16 cellular contexts compared by ENCODE assay signal in the genomic region with DNA sequence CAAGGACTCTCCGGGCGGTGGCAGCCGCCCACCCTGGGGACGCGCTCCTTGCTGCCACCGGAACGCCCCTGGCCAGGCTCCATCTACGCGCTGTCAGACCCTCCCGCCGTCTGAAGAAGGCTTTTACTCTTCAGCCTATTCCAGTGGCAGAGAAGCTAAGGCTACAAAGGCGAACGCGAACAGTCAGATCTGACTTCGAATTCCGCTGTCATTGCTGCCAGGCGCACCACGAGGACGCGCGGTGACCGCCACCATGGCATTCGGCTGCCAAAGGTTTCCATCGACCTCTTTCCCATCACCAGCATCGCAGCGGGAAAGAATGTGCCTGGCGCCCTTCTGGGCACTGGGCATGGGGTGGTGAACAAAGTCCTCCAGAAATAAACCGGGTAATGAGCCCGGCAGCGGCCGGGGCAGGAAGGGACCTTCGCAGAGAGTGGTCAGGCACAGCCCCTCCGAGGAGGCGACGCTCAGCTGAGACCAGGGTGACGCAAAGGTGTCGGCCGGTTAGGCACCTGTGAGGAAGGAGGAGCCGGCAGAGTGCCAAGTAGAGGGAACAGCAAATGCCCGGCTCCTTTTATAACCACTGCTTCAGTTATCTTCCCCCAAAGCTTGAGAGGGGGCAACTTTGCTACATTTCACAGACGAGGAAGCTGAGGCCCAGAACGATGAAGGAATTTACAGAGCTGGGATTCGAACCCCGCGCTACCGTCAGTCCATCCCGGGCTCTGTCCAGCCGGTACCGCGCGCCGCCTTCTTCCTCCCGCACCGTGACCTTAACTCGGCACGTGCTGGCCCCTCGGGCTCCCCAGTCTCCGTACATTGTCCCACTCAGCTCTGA. TPM values are rescaled to one million over a fixed set of nuclear protein-coding genes. Genes with fewer than 3 reads are reported as not detected.
DNase-seq lines count a peak whose midpoint lies in the region; ATAC-seq, FAIRE-seq and TF ChIP-seq lines count a peak whose summit lies in the region.
"Had no signal": no experiment of that assay in that cellular context is flagged by ENCODE, and none has a peak within 500 bp of the region (broad histone marks: within the 10 kb centered on the region; RNA-seq: fewer than 3 reads in every experiment).

No MANE protein-coding gene starts in this region.

- H3K4me3 ChIP-seq in CD8-positive, alpha-beta T cell (ENCODE audit: low read depth, low read length) = no peak overlapping the region
- H3K4me3 ChIP-seq in HAP-1 (peak overlapping the region; percentile 62), H1 (ENCODE audit: extremely low read depth in 1 of 4, insufficient read depth in 2 of 4, low read depth in 3 of 4, low read length in 4 of 4) (peak overlapping the region in 1 of 4 experiments; percentile 72; a peak in 2 of 8 replicates), neuronal stem cell (ENCODE audit: low read length in 2 of 2) (peak overlapping the region; percentile 26 to 58), foreskin fibroblast (ENCODE audit: low read depth in 1 of 2, low read length in 2 of 2) (no peak overlapping the region)
- H3K4me3 ChIP-seq: mucosa of descending colon, SK-N-MC had no signal

- no peaks in the 10 kb centered on the region for H3K9me3 ChIP-seq in CD8-positive, alpha-beta T cell (ENCODE audit: low read length)
- H3K9me3 ChIP-seq in HAP-1 (no peaks in the 10 kb centered on the region), H1 (ENCODE audit: insufficient read depth in 2 of 2, low read depth in 1 of 2, low read length in 1 of 2) (no peaks in the 10 kb centered on the region; a peak in 1 of 4 replicates), neuronal stem cell (replicated peaks in 1 of 2; ENCODE audit: control insufficient read depth in 2 of 2, insufficient read depth in 1 of 2, low read depth in 1 of 2, low read length in 2 of 2) (peaks cover 0 to 3% of the 10 kb centered on the region in 2 donors)
- H3K9me3 ChIP-seq: mucosa of descending colon had no signal

- POLR2A ChIA-PET in CD8-positive, alpha-beta T cell (lab: Charles Lee) = no interaction called here
- POLR2A ChIA-PET in H1 (lab: Charles Lee; ENCODE audit: partially characterized antibody) = no interaction called here

- no peak overlapping the region for H3K27ac Mint-ChIP-seq in CD8-positive, alpha-beta T cell

- H2BK5ac ChIP-seq in H1 (ENCODE audit: low read depth, low read length) = no peak overlapping the region
- no peak overlapping the region for H2BK5ac ChIP-seq in neuronal stem cell (ENCODE audit: low read length)

- H3K27me3 Mint-ChIP-seq in CD8-positive, alpha-beta T cell (ENCODE audit: low read depth) = peaks cover 64% of the 10 kb centered on the region

- H4K91ac ChIP-seq in H1 (replicated peaks; ENCODE audit: insufficient read length, low read length) (no peak overlapping the region), neuronal stem cell (ENCODE audit: low read depth, low read length, poor library complexity) (no peak overlapping the region)

- no peak overlapping the region for H3K4ac ChIP-seq in H1 (replicated peaks; ENCODE audit: insufficient read length, low read depth, low read length)
- H3K4ac ChIP-seq in neuronal stem cell (ENCODE audit: low read length) = no peak overlapping the region

- peaks cover 40% of the 10 kb centered on the region for H3K4me1 Mint-ChIP-seq in CD8-positive, alpha-beta T cell (ENCODE audit: low read depth)

- H2AK5ac ChIP-seq in H1 (ENCODE audit: low read depth, low read length) (no peak overlapping the region), neuronal stem cell (ENCODE audit: low read depth, low read length) (no peak overlapping the region)

- no peak overlapping the region for H3K27ac ChIP-seq in CD8-positive, alpha-beta T cell (ENCODE audit: low read depth, low read length)
- H3K27ac ChIP-seq in H1 (ENCODE audit: low read depth, low read length) = no peak overlapping the region
- H3K27ac ChIP-seq in neuronal stem cell (replicated peaks; ENCODE audit: low read length) = no peak overlapping the region
- H3K27ac ChIP-seq: HL-60, SK-N-MC, VCaP had no signal

- 11% methylated on average over 52 of the region's 58 CpGs; no CpG with 5 or more reads in 1 of the 2 experiments for WGBS in H1 (ENCODE audit: extremely low coverage in 1 of 2, insufficient coverage in 1 of 2, insufficient read length in 1 of 2, insufficient replicate concordance in 2 of 2, low coverage in 1 of 2, low lambda C conversion rate in 2 of 2, missing lambda C conversion rate in 1 of 2), 2 experiments
- no CpG with 5 or more reads among the region's 58 CpGs for WGBS in neuronal stem cell (ENCODE audit: extremely low coverage in 2 of 2, insufficient read length in 2 of 2, insufficient replicate concordance in 1 of 2), 2 donors

- H3K9ac ChIP-seq in H1 (replicated peaks in 1 of 4; ENCODE audit: extremely low read depth in 1 of 4, low read depth in 3 of 4, low read length in 3 of 4) (no peak overlapping the region), neuronal stem cell (ENCODE audit: low read depth, low read length, poor library complexity) (no peak overlapping the region)

- peaks cover 28% of the 10 kb centered on the region for H3K4me1 ChIP-seq in CD8-positive, alpha-beta T cell (ENCODE audit: insufficient read depth, low read length)
- peaks cover 16% of the 10 kb centered on the region for H3K4me1 ChIP-seq in HAP-1
- H3K4me1 ChIP-seq in H1 (replicated peaks in 1 of 4; ENCODE audit: control insufficient read depth in 3 of 4, insufficient read depth in 4 of 4, low read length in 3 of 4) = peaks cover 7 to 25% (median 14%) of the 10 kb centered on the region in 4 experiments
- peaks cover 5 to 24% of the 10 kb centered on the region in 2 donors for H3K4me1 ChIP-seq in neuronal stem cell (ENCODE audit: control insufficient read depth in 2 of 2, insufficient read depth in 1 of 2, low read depth in 1 of 2, low read length in 2 of 2)

- no peak overlapping the region for H4K5ac ChIP-seq in H1 (ENCODE audit: insufficient read length, low read depth, low read length)

- no peak overlapping the region for H2AFZ ChIP-seq in H1 (ENCODE audit: low read length)
- peak overlapping the region; percentile 86 for H2AFZ ChIP-seq in neuronal stem cell (ENCODE audit: low read length)

- no peak for TF ChIP-seq EP300 in H1 (IDR thresholded peaks at IDR 0.05; ENCODE audit: borderline replicate concordance in 1 of 2, low read depth in 2 of 2, low read length in 2 of 2)

- DNase-seq in CD8-positive, alpha-beta T cell = no peak
- no peak for DNase-seq in HAP-1 (ENCODE audit: low spot score in 2 of 2)
- peak in 1 of 2 experiments; percentile 55 for DNase-seq in H1 (ENCODE audit: low read depth in 1 of 2, low spot score in 2 of 2)
- no peak for DNase-seq in neuronal stem cell (ENCODE audit: low spot score)
- no peak for DNase-seq in omental fat pad (ENCODE audit: low spot score)
- DNase-seq in foreskin fibroblast = no peak
- no peak for DNase-seq in activated naive CD4-positive, alpha-beta T cell (lab: John Stamatoyannopoulos, UW)
- no peak for DNase-seq in HK-2 (ENCODE audit: unreplicated experiment)
- DNase-seq: stimulated activated CD4-positive, alpha-beta T cell treated with anti-CD3 and anti-CD28 coated beads, Interleukin-4, amount 100 ng/mL, for 4 hours; stimulated activated naive CD4-positive, alpha-beta T cell had no signal

- H3K4me2 ChIP-seq in H1 (ENCODE audit: insufficient read depth in 1 of 2, low read depth in 2 of 2, low read length in 2 of 2) (peak overlapping the region; percentile 61 to 88), neuronal stem cell (ENCODE audit: insufficient read depth, low read length, poor library complexity, severe bottlenecking) (peak overlapping the region; percentile 75)

- H2BK12ac ChIP-seq in H1 (ENCODE audit: low read depth, low read length) (no peak overlapping the region), neuronal stem cell (ENCODE audit: low read length) (no peak overlapping the region)

- no peaks in the 10 kb centered on the region for H3K36me3 Mint-ChIP-seq in CD8-positive, alpha-beta T cell

- in situ Hi-C loops in HAP-1 (cut with MboI; ENCODE audit: low sequenced_read_pairs) = no loop called here

- peak overlapping the region; percentile 43 for H3K4me3 Mint-ChIP-seq in CD8-positive, alpha-beta T cell

- no peak for FAIRE-seq in H1 (lab: Jason Lieb, UNC)
- FAIRE-seq: colon had no signal

- TF ChIP-seq CTCF in CD8-positive, alpha-beta T cell (IDR thresholded peaks at IDR 0.05) = no peak
- no peak for TF ChIP-seq CTCF in H1 (IDR thresholded peaks at IDR 0.05; ENCODE audit: control extremely low read depth in 1 of 3, insufficient read depth in 1 of 3, low read depth in 1 of 3, low read length in 3 of 3)
- TF ChIP-seq CTCF in omental fat pad (IDR thresholded peaks at IDR 0.05) = no peak
- no peak for TF ChIP-seq CTCF in foreskin fibroblast (IDR thresholded peaks at IDR 0.05; ENCODE audit: low read depth, low read length)

- H2BK120ac ChIP-seq in H1 (replicated peaks; ENCODE audit: low read depth, low read length) (no peak overlapping the region), neuronal stem cell (ENCODE audit: low read depth, low read length) (no peak overlapping the region)

- 0 out of 2 replicates have a peak overlapping the region, but pooled peaks have one; percentile 64 for H4K8ac ChIP-seq in H1 (ENCODE audit: extremely low read depth, insufficient read depth, low read length)
- H4K8ac ChIP-seq in neuronal stem cell (ENCODE audit: low read depth, low read length) = no peak overlapping the region

- H3K18ac ChIP-seq in H1 (ENCODE audit: extremely low read depth, low read length) = no peak overlapping the region
- peak overlapping the region; percentile 58 for H3K18ac ChIP-seq in neuronal stem cell (ENCODE audit: low read length)

- no peaks in the 10 kb centered on the region for H3K36me3 ChIP-seq in CD8-positive, alpha-beta T cell (ENCODE audit: insufficient read depth, low read length)
- H3K36me3 ChIP-seq in HAP-1 (replicated peaks) (no peaks in the 10 kb centered on the region), H1 (ENCODE audit: control insufficient read depth in 2 of 4, insufficient read depth in 4 of 4, low read length in 3 of 4) (no peaks in the 10 kb centered on the region; a peak in 1 of 8 replicates), neuronal stem cell (replicated peaks in 1 of 2; ENCODE audit: control insufficient read depth in 2 of 2, insufficient read depth in 2 of 2, low read length in 2 of 2) (peaks cover 0 to 11% of the 10 kb centered on the region in 2 donors)

- H3K79me1 ChIP-seq in H1 (ENCODE audit: low read depth, low read length) (no peaks in the 10 kb centered on the region), neuronal stem cell (ENCODE audit: low read depth, low read length) (no peaks in the 10 kb centered on the region)

- H2BK20ac ChIP-seq in H1 (ENCODE audit: low read length) = no peak overlapping the region

- no peak overlapping the region for H3K56ac ChIP-seq in H1 (replicated peaks; ENCODE audit: insufficient read length, low read depth, low read length)

- no peak for TF ChIP-seq POLR2A in H1 (IDR thresholded peaks at IDR 0.05; ENCODE audit: control extremely low read depth in 1 of 2, low read depth in 2 of 2, low read length in 2 of 2)

- H3K27me3 ChIP-seq in CD8-positive, alpha-beta T cell (ENCODE audit: insufficient read depth, low read length) = peaks cover 19% of the 10 kb centered on the region
- no peaks in the 10 kb centered on the region for H3K27me3 ChIP-seq in HAP-1 (ENCODE audit: low read depth)
- peaks cover 58 to 83% (median 77%) of the 10 kb centered on the region in 4 experiments for H3K27me3 ChIP-seq in H1 (replicated peaks in 1 of 4; ENCODE audit: control insufficient read depth in 3 of 4, extremely low read depth in 1 of 4, insufficient read depth in 3 of 4, low read length in 3 of 4)
- H3K27me3 ChIP-seq in neuronal stem cell (ENCODE audit: control insufficient read depth in 3 of 3, insufficient read depth in 3 of 3, low read depth in 1 of 3, low read length in 3 of 3) = peaks cover 0 to 64% (median 7%) of the 10 kb centered on the region in 3 experiments

- H3K23me2 ChIP-seq in H1 (ENCODE audit: low read depth, low read length) = peaks cover 17% of the 10 kb centered on the region; the same call in 1 of the 2 replicates

- H3K14ac ChIP-seq in H1 (ENCODE audit: insufficient read length) (no peak overlapping the region), neuronal stem cell (ENCODE audit: low read length) (no peak overlapping the region)

- intact Hi-C loops in CD8-positive, alpha-beta T cell (cut with DNase I, micrococcal nuclease) = no loop called here

- H3K23ac ChIP-seq in H1 (ENCODE audit: insufficient read length) (no peak overlapping the region), neuronal stem cell (ENCODE audit: low read depth, low read length, poor library complexity) (no peak overlapping the region)

- no peak for TF ChIP-seq RAD21 in H1 (IDR thresholded peaks at IDR 0.05 in 1 of 2, conservative IDR thresholded peaks at IDR 0.05 in 1 of 2; ENCODE audit: low read depth in 2 of 2, low read length in 2 of 2)

- CTCF ChIA-PET in CD8-positive, alpha-beta T cell (lab: Charles Lee) = no interaction called here
- CTCF ChIA-PET in H1 (lab: Charles Lee; ENCODE audit: partially characterized antibody) = interaction anchor here (0.8 to 1.5 kb wide), 5 partner anchors 9 to 332 kb away, joined by 3 to 5 read pairs (median 4); a partner anchor contains a TSS

- no peaks in the 10 kb centered on the region for H3K9me3 Mint-ChIP-seq in CD8-positive, alpha-beta T cell

- H2BK15ac ChIP-seq in H1 (ENCODE audit: low read length) = no peak overlapping the region
- no peak overlapping the region for H2BK15ac ChIP-seq in neuronal stem cell (ENCODE audit: low read length)

- no peak for ATAC-seq in CD8-positive, alpha-beta T cell
- ATAC-seq in omental fat pad (ENCODE audit: low FRiP score) = no peak
- ATAC-seq: mucosa of descending colon had no signal

- no peaks in the 10 kb centered on the region for H3K79me2 ChIP-seq in H1 (ENCODE audit: control insufficient read depth in 1 of 2, insufficient read depth in 2 of 2, low read length in 2 of 2)

- peaks cover 10 to 29% of the 10 kb centered on the region in 2 experiments for H4K20me1 ChIP-seq in H1 (replicated peaks in 1 of 2; ENCODE audit: control insufficient read depth in 1 of 2, insufficient read depth in 2 of 2, low read length in 2 of 2)

RNA-seq across cellular contexts. Expression of a gene that starts 1.9 kb away (rescaled TPM):
- total RNA-seq in CD8-positive, alpha-beta T cell = not detected
- not detected in 2 replicates for total RNA-seq in H1 (2021; fragmentation: NEBNext Ultra II Directional; extraction: Animal tissue kit (Norgen Biotek cat#: 25700))
- polyA plus RNA-seq in H1 (2011; rRNA removed) = 0.05 and 0.06 TPM in 2 replicates
- 0.08 TPM for polyA plus RNA-seq in H1 (2011; cell fraction: cytosol; rRNA removed)
- polyA plus RNA-seq in H1 (2011; cell fraction: nucleus; rRNA removed) = 0.09 TPM
- 0.10 to 0.17 TPM (median 0.12 TPM) in 4 replicates for polyA plus RNA-seq in H1 (2012, experiment 1 of 2)
- not detected for polyA plus RNA-seq in H1 (2012, experiment 2 of 2)
- 0.08 TPM for polyA plus RNA-seq in H1 (2013, experiment 1 of 2)
- polyA plus RNA-seq in H1 (2013, experiment 2 of 2) = 0.04 TPM
- polyA minus RNA-seq in H1 (2011; rRNA and poly(A)+ RNA removed) = 0.19 TPM in 1 of 2 replicates, not detected in the other
- not detected for polyA minus RNA-seq in H1 (2011; cell fraction: cytosol; rRNA and poly(A)+ RNA removed)
- 0.50 TPM for polyA minus RNA-seq in H1 (2011; cell fraction: nucleus; rRNA and poly(A)+ RNA removed)
- 0.89 TPM for polyA plus RNA-seq in neuronal stem cell (2013, experiment 1 of 2)
- 0.89 TPM for polyA plus RNA-seq in neuronal stem cell (2013, experiment 2 of 2)
- total RNA-seq in omental fat pad = not detected
- total RNA-seq: mucosa of descending colon had no signal
- polyA plus RNA-seq: BJ had no signal

Comparison
In these comparisons a context has a peak if more than half of its experiments do, and no peak if none do; other contexts are left out.
1. H3K4me3 ChIP-seq: peak in HAP-1 (single experiment) and neuronal stem cell (2 of 2); none in CD8-positive, alpha-beta T cell (single experiment) and foreskin fibroblast (0 of 2).